In genomic region chr2:39468574-39469331, GRCh38 we compare ENCODE assay signal across 12 cellular contexts. TPM values are rescaled to one million over a fixed set of nuclear protein-coding genes. Genes with fewer than 3 reads are reported as not detected.
DNase-seq lines count a peak whose midpoint lies in the region; ATAC-seq, FAIRE-seq and TF ChIP-seq lines count a peak whose summit lies in the region.
"Had no signal": no experiment of that assay in that cellular context is flagged by ENCODE, and none has a peak within 500 bp of the region (broad histone marks: within the 10 kb centered on the region; RNA-seq: fewer than 3 reads in every experiment).

No MANE protein-coding gene starts in this region.

- peaks cover 19% of the 10 kb centered on the region for H3K4me1 ChIP-seq in neural progenitor cell

- peak overlapping the region; percentile 6 for H3K27ac Mint-ChIP-seq in stimulated activated naive CD8-positive, alpha-beta T cell treated with anti-CD3 and anti-CD28 coated beads, Interleukin-15, Interleukin-2, amounts not matched to agents 100 ng/mL and 50 ng/mL, for 24 hours
- no peak overlapping the region for H3K27ac Mint-ChIP-seq in stimulated activated naive CD8-positive, alpha-beta T cell treated with anti-CD3 and anti-CD28 coated beads, Interleukin-15, amount 100 ng/mL, for 72 hours
- H3K27ac Mint-ChIP-seq in neural progenitor cell = peak overlapping the region; percentile 21

- no peak for TF ChIP-seq POLR2A in H54 (IDR thresholded peaks at IDR 0.05; ENCODE audit: low read depth, low read length)

- no peak for FAIRE-seq in H54 (lab: Jason Lieb, UNC)

- TF ChIP-seq CTCF in fibroblast of mammary gland (conservative IDR thresholded peaks at IDR 0.05; ENCODE audit: control insufficient read depth, insufficient read depth, low read depth, low read length) (no peak), neural progenitor cell (IDR thresholded peaks at IDR 0.05) (no peak)

- ATAC-seq in stimulated activated naive CD8-positive, alpha-beta T cell treated with anti-CD3 and anti-CD28 coated beads, Interleukin-15, amount 100 ng/mL, for 72 hours = no peak
- ATAC-seq: naive thymus-derived CD8-positive, alpha-beta T cell had no signal

- H3F3A ChIP-seq in neural progenitor cell (ENCODE audit: low read depth) = no peaks in the 10 kb centered on the region

- H3K36me3 Mint-ChIP-seq in stimulated activated naive CD8-positive, alpha-beta T cell treated with anti-CD3 and anti-CD28 coated beads, Interleukin-15, Interleukin-2, amounts not matched to agents 100 ng/mL and 50 ng/mL, for 24 hours (ENCODE audit: low read depth) = no peaks in the 10 kb centered on the region
- H3K36me3 Mint-ChIP-seq in neural progenitor cell = no peaks in the 10 kb centered on the region

- H3K27me3 ChIP-seq in neural progenitor cell = no peaks in the 10 kb centered on the region

- no peak overlapping the region for H3K9ac ChIP-seq in neural progenitor cell

- H3K27ac ChIP-seq in neural progenitor cell = no peak overlapping the region

- H3K4me2 ChIP-seq in neural progenitor cell = no peak overlapping the region

- H3K4me3 ChIP-seq in fibroblast of mammary gland (ENCODE audit: control insufficient read depth, low read depth, low read length) = no peak overlapping the region
- H3K4me3 ChIP-seq in neural progenitor cell = no peak overlapping the region

- no peak for DNase-seq in stimulated activated naive CD8-positive, alpha-beta T cell treated with anti-CD3 and anti-CD28 coated beads, Interleukin-15, amount 100 ng/mL, for 72 hours
- DNase-seq in fibroblast of mammary gland (ENCODE audit: low read depth) (peak; percentile 29), neural progenitor cell (ENCODE audit: low spot score) (no peak), H54 (ENCODE audit: insufficient read length, low spot score) (no peak), NCI-H82 (lab: John Stamatoyannopoulos, UW) (no peak), DMS153 (lab: John Stamatoyannopoulos, UW) (no peak), H4 (ENCODE audit: low spot score) (no peak)
- DNase-seq: ACHN; activated CD4-positive, CD25-positive, alpha-beta regulatory T cell treated with anti-CD3 and anti-CD28 coated beads, Interleukin-2, amount 50 U/mL, for 72 hours; activated naive CD4-positive, alpha-beta T cell treated with Interleukin-2 at 50 U/mL for 16 hours; naive thymus-derived CD8-positive, alpha-beta T cell had no signal

- H3K36me3 ChIP-seq in neural progenitor cell = no peaks in the 10 kb centered on the region

- no peaks in the 10 kb centered on the region for H3K9me3 Mint-ChIP-seq in stimulated activated naive CD8-positive, alpha-beta T cell treated with anti-CD3 and anti-CD28 coated beads, Interleukin-15, Interleukin-2, amounts not matched to agents 100 ng/mL and 50 ng/mL, for 24 hours
- no peaks in the 10 kb centered on the region for H3K9me3 Mint-ChIP-seq in stimulated activated naive CD8-positive, alpha-beta T cell treated with anti-CD3 and anti-CD28 coated beads, Interleukin-15, amount 100 ng/mL, for 72 hours
- peaks cover 3% of the 10 kb centered on the region for H3K9me3 Mint-ChIP-seq in neural progenitor cell
- H3K9me3 Mint-ChIP-seq: naive thymus-derived CD8-positive, alpha-beta T cell had no signal

- no peaks in the 10 kb centered on the region for H3K27me3 Mint-ChIP-seq in stimulated activated naive CD8-positive, alpha-beta T cell treated with anti-CD3 and anti-CD28 coated beads, Interleukin-15, Interleukin-2, amounts not matched to agents 100 ng/mL and 50 ng/mL, for 24 hours
- H3K27me3 Mint-ChIP-seq in stimulated activated naive CD8-positive, alpha-beta T cell treated with anti-CD3 and anti-CD28 coated beads, Interleukin-15, amount 100 ng/mL, for 72 hours = no peaks in the 10 kb centered on the region
- H3K27me3 Mint-ChIP-seq in neural progenitor cell (ENCODE audit: insufficient read depth, low read depth) = peaks cover 8% of the 10 kb centered on the region
- H3K27me3 Mint-ChIP-seq: naive thymus-derived CD8-positive, alpha-beta T cell had no signal

- no peak overlapping the region for H2AFZ ChIP-seq in neural progenitor cell (replicated peaks)

- H3K9me3 ChIP-seq in neural progenitor cell (ENCODE audit: low read depth) = no peaks in the 10 kb centered on the region

- peaks cover 37% of the 10 kb centered on the region for H3K4me1 Mint-ChIP-seq in stimulated activated naive CD8-positive, alpha-beta T cell treated with anti-CD3 and anti-CD28 coated beads, Interleukin-15, Interleukin-2, amounts not matched to agents 100 ng/mL and 50 ng/mL, for 24 hours (ENCODE audit: low read depth)
- H3K4me1 Mint-ChIP-seq in stimulated activated naive CD8-positive, alpha-beta T cell treated with anti-CD3 and anti-CD28 coated beads, Interleukin-15, amount 100 ng/mL, for 72 hours = peaks cover 38% of the 10 kb centered on the region
- peaks cover 37% of the 10 kb centered on the region for H3K4me1 Mint-ChIP-seq in neural progenitor cell

- H4K20me1 ChIP-seq in neural progenitor cell (ENCODE audit: low read depth) = no peaks in the 10 kb centered on the region

- H3K79me2 ChIP-seq in neural progenitor cell (ENCODE audit: low read depth) = no peaks in the 10 kb centered on the region

- H3K4me3 Mint-ChIP-seq in stimulated activated naive CD8-positive, alpha-beta T cell treated with anti-CD3 and anti-CD28 coated beads, Interleukin-15, Interleukin-2, amounts not matched to agents 100 ng/mL and 50 ng/mL, for 24 hours = no peak overlapping the region
- H3K4me3 Mint-ChIP-seq in stimulated activated naive CD8-positive, alpha-beta T cell treated with anti-CD3 and anti-CD28 coated beads, Interleukin-15, amount 100 ng/mL, for 72 hours = no peak overlapping the region
- no peak overlapping the region for H3K4me3 Mint-ChIP-seq in neural progenitor cell
- H3K4me3 Mint-ChIP-seq: naive thymus-derived CD8-positive, alpha-beta T cell had no signal

RNA-seq across cellular contexts. Expression of gene MAP4K3, which starts 31.7 kb away (rescaled TPM):
- 35.4 and 79.5 TPM in 2 replicates for total RNA-seq in neural progenitor cell (ENCODE audit: low replicate concordance)
- 19.2 and 20.1 TPM in 2 replicates for total RNA-seq in H4 (2014; rRNA removed; shearing (Covaris generic))

Comparison
In these comparisons a context has a peak if more than half of its experiments do, and no peak if none do; other contexts are left out.
1. H3K27ac Mint-ChIP-seq: peak in stimulated activated naive CD8-positive, alpha-beta T cell treated with anti-CD3 and anti-CD28 coated beads, Interleukin-15, Interleukin-2, amounts not matched to agents 100 ng/mL and 50 ng/mL, for 24 hours (single experiment) and neural progenitor cell (single experiment); none in stimulated activated naive CD8-positive, alpha-beta T cell treated with anti-CD3 and anti-CD28 coated beads, Interleukin-15, amount 100 ng/mL, for 72 hours (0 of 2).